In genomic region chr14:59013672-59014298, GRCh38 we compare ENCODE assay signal across 1 cellular context.
TF ChIP-seq lines count a peak whose summit lies in the region.

No MANE protein-coding gene starts in this region.

TF ChIP-seq in HepG2, 621 proteins besides CTCF, POLR2A, EP300 and RAD21 (continued from another document and continues in another):
- TF ChIP-seq ZHX2 (IDR thresholded peaks at IDR 0.05; ENCODE audit: low read depth) (no peak), ZHX2 (CRISPR knock-in tag; IDR thresholded peaks at IDR 0.05; ENCODE audit: borderline replicate concordance) (no peak), MTA1 (CRISPR knock-in tag; IDR thresholded peaks at IDR 0.05; ENCODE audit: borderline replicate concordance) (no peak), PCBP2 (optimal IDR thresholded peaks at IDR 0.05; ENCODE audit: low read depth, low read length, poor library complexity, severe bottlenecking) (no peak), MYC (CRISPR knock-in tag; IDR thresholded peaks at IDR 0.05; ENCODE audit: borderline replicate concordance) (no peak), HNF4A (CRISPR knock-in tag; IDR thresholded peaks at IDR 0.05) (peak; percentile 85), ATF7-NPFF (CRISPR knock-in tag; IDR thresholded peaks at IDR 0.05; ENCODE audit: low read depth) (no peak), IRF1 (CRISPR knock-in tag; IDR thresholded peaks at IDR 0.05; ENCODE audit: low read depth) (no peak), CREBL2 (CRISPR knock-in tag; IDR thresholded peaks at IDR 0.05; ENCODE audit: borderline replicate concordance) (no peak), ZNF101 (CRISPR knock-in tag; IDR thresholded peaks at IDR 0.05; ENCODE audit: borderline replicate concordance, low read depth) (no peak), ZXDC (CRISPR knock-in tag; IDR thresholded peaks at IDR 0.05) (no peak), CREB1 (IDR thresholded peaks at IDR 0.05) (no peak), CREB1 (CRISPR knock-in tag; IDR thresholded peaks at IDR 0.05) (peak; percentile 32; the same call in 1 of the 2 replicates), ZNF558 (CRISPR knock-in tag; IDR thresholded peaks at IDR 0.05; ENCODE audit: borderline replicate concordance) (no peak), ERF (CRISPR knock-in tag; IDR thresholded peaks at IDR 0.05) (peak; percentile 67; the same call in 1 of the 2 replicates), TIGD3 (CRISPR knock-in tag; IDR thresholded peaks at IDR 0.05; ENCODE audit: borderline replicate concordance) (no peak), PATZ1 (CRISPR knock-in tag; IDR thresholded peaks at IDR 0.05) (peak; percentile 15; the same call in 1 of the 2 replicates), HDAC2 (CRISPR knock-in tag; IDR thresholded peaks at IDR 0.05) (peak; percentile 64; the same call in 1 of the 2 replicates), ZNF224 (CRISPR knock-in tag; IDR thresholded peaks at IDR 0.05) (no peak), PRDM4 (CRISPR knock-in tag; IDR thresholded peaks at IDR 0.05; ENCODE audit: borderline replicate concordance) (no peak), HIVEP1 (CRISPR knock-in tag; IDR thresholded peaks at IDR 0.05) (no peak), ZNF18 (CRISPR knock-in tag; IDR thresholded peaks at IDR 0.05; ENCODE audit: insufficient replicate concordance) (no peak), CENPBD1 (CRISPR knock-in tag; IDR thresholded peaks at IDR 0.05; ENCODE audit: borderline replicate concordance, low read depth) (no peak), HNF4G (IDR thresholded peaks at IDR 0.05; ENCODE audit: borderline replicate concordance, low read depth, low read length) (0 out of 2 replicates have a peak, but pooled peaks have one; percentile 45), HNF4G (CRISPR knock-in tag; IDR thresholded peaks at IDR 0.05; ENCODE audit: borderline replicate concordance, low read depth) (0 out of 2 replicates have a peak, but pooled peaks have one; percentile 36), CENPX (CRISPR knock-in tag; IDR thresholded peaks at IDR 0.05) (no peak), TGIF2 (CRISPR knock-in tag; IDR thresholded peaks at IDR 0.05) (no peak), ZNF564 (CRISPR knock-in tag; IDR thresholded peaks at IDR 0.05) (no peak), ZNF207 (IDR thresholded peaks at IDR 0.05; ENCODE audit: borderline replicate concordance) (no peak), ONECUT2 (CRISPR knock-in tag; IDR thresholded peaks at IDR 0.05) (no peak), MEIS1 (CRISPR knock-in tag; IDR thresholded peaks at IDR 0.05; ENCODE audit: borderline replicate concordance) (no peak), ZNF572 (CRISPR knock-in tag; IDR thresholded peaks at IDR 0.05) (no peak), ZNF639 (CRISPR knock-in tag; conservative IDR thresholded peaks at IDR 0.05) (no peak), ATF3 (CRISPR knock-in tag; IDR thresholded peaks at IDR 0.05) (peak; percentile 97), ZNF746 (CRISPR knock-in tag; IDR thresholded peaks at IDR 0.05) (no peak)
